Comparison of ENCODE assay signal across 14 cellular contexts in the genomic region with DNA sequence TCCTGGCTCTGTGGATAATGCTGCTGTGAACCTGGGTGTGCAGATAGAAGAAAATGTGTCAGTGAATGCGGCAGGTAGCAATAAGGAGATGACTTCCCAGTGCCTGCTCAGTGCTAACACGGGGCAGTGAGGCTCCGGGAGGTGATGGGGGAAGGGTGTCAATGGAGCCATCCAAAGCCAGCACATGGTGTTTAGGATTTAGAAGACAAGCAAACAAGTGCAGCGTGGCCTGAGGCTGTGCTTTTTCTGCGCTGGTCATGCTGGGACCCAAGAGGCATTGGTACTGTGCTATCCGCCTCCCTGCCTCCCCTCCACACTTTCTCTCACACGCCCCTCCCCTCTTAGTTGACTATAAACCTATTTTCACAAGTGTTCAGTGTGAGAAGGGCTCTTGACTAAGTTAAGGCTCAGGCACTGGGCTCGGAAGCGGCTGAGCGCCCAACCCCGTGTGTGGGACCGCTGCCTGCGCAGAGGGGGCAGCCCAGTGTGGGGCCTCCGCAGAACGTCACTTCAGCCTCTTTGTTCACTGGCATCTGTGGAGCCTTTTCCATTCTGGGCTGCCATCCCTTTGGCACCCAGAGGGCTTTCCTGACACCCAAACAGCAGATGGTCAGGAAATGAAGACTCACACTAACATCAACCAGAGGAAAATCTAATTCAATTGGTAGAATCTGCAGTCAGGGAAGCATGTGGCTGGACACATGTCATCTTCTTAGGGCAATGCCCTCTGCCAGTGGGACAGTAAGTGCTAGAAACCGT. TPM values are rescaled to one million over a fixed set of nuclear protein-coding genes. Genes with fewer than 3 reads are reported as not detected.
A peak's percentile ranks its signal among the peaks of the same experiment; 100 is the strongest.
DNase-seq lines count a peak whose midpoint lies in the region; ATAC-seq and TF ChIP-seq lines count a peak whose summit lies in the region.
"Had no signal": no experiment of that assay in that cellular context is flagged by ENCODE, and none has a peak within 500 bp of the region (broad histone marks: within the 10 kb centered on the region; RNA-seq: fewer than 3 reads in every experiment).

No MANE protein-coding gene starts in this region.

- no peak for ATAC-seq in GM19452 (IDR thresholded peaks at IDR 0.05; ENCODE audit: unreplicated experiment)

- H3K9ac ChIP-seq in OCI-LY3 (ENCODE audit: low read length) = no peak overlapping the region

- no peak overlapping the region for H2AFZ ChIP-seq in OCI-LY3 (ENCODE audit: low read depth, low read length)

- TF ChIP-seq CTCF in OCI-LY3 (IDR thresholded peaks at IDR 0.05; ENCODE audit: low read depth, low read length) = no peak

- no peaks in the 10 kb centered on the region for H3K27me3 Mint-ChIP-seq in activated naive CD4-positive, alpha-beta T cell treated with anti-CD3 and anti-CD28 coated beads for 36 hours (ENCODE audit: low read depth)
- H3K27me3 Mint-ChIP-seq: stimulated activated memory B cell treated with anti-CD40 and anti-IgM and Interleukin-4, amounts not matched to agents 10 μg/mL and 1 μg/mL and 100 μg/mL, for 72 hours had no signal

- peaks cover 3% of the 10 kb centered on the region; the same call in 1 of the 2 replicates for H3K27me3 ChIP-seq in OCI-LY3 (ENCODE audit: low read depth, low read length)

- DNase-seq in activated naive CD4-positive, alpha-beta T cell treated with anti-CD3 and anti-CD28 coated beads for 36 hours = no peak
- DNase-seq in activated naive CD4-positive, alpha-beta T cell treated with Interleukin-2 at 50 U/mL for 16 hours = no peak
- DNase-seq in hippocampal formation (lab: John Stamatoyannopoulos, UW) (peak; percentile 65 to 86), superior temporal gyrus (ENCODE audit: extremely low spot score) (peak; percentile 84), ureter (ENCODE audit: low spot score) (no peak), SK-N-DZ (ENCODE audit: low spot score) (no peak)
- DNase-seq: DND-41; effector CD4-positive, alpha-beta T cell; retina; Right ventricle myocardium superior had no signal

- peaks cover 2% of the 10 kb centered on the region for H3K36me3 Mint-ChIP-seq in activated naive CD4-positive, alpha-beta T cell treated with anti-CD3 and anti-CD28 coated beads for 36 hours (ENCODE audit: low read depth)
- H3K36me3 Mint-ChIP-seq: stimulated activated memory B cell treated with anti-CD40 and anti-IgM and Interleukin-4, amounts not matched to agents 10 μg/mL and 1 μg/mL and 100 μg/mL, for 72 hours had no signal

- peak overlapping the region; percentile 40 for H3K4me2 ChIP-seq in OCI-LY3 (ENCODE audit: low read length)

- H3K4me1 Mint-ChIP-seq in activated naive CD4-positive, alpha-beta T cell treated with anti-CD3 and anti-CD28 coated beads for 36 hours (ENCODE audit: low read depth) = peaks cover 20% of the 10 kb centered on the region

- no peak overlapping the region for H3K4me3 Mint-ChIP-seq in activated naive CD4-positive, alpha-beta T cell treated with anti-CD3 and anti-CD28 coated beads for 36 hours
- H3K4me3 Mint-ChIP-seq: stimulated activated memory B cell treated with anti-CD40 and anti-IgM and Interleukin-4, amounts not matched to agents 10 μg/mL and 1 μg/mL and 100 μg/mL, for 72 hours had no signal

- H4K20me1 ChIP-seq in OCI-LY3 (ENCODE audit: insufficient read depth, low read length) = no peaks in the 10 kb centered on the region

- peak overlapping the region; percentile 65 for H3K27ac Mint-ChIP-seq in activated naive CD4-positive, alpha-beta T cell treated with anti-CD3 and anti-CD28 coated beads for 36 hours
- H3K27ac Mint-ChIP-seq: stimulated activated memory B cell treated with anti-CD40 and anti-IgM and Interleukin-4, amounts not matched to agents 10 μg/mL and 1 μg/mL and 100 μg/mL, for 72 hours had no signal

- H3K9me3 ChIP-seq in OCI-LY3 (ENCODE audit: insufficient read depth, low read length) = 0 out of 2 replicates have a peak, but pooled peaks cover 3% of the 10 kb centered on the region

- no peaks in the 10 kb centered on the region for H3K36me3 ChIP-seq in OCI-LY3 (replicated peaks; ENCODE audit: low read depth, low read length)

- CTCF ChIA-PET in activated naive CD4-positive, alpha-beta T cell treated with anti-CD3 and anti-CD28 coated beads for 36 hours (lab: Charles Lee) = interaction anchor here (1.0 to 2.9 kb wide), 5 partner anchors 14 to 411 kb away, joined by 3 to 8 read pairs (median 4); no protein-coding TSS in a partner anchor

- 0 out of 2 replicates have a peak overlapping the region, but pooled peaks have one; percentile 36 for H3K27ac ChIP-seq in OCI-LY3 (ENCODE audit: low read length)

- peaks cover 3% of the 10 kb centered on the region for H3K9me3 Mint-ChIP-seq in activated naive CD4-positive, alpha-beta T cell treated with anti-CD3 and anti-CD28 coated beads for 36 hours
- H3K9me3 Mint-ChIP-seq: stimulated activated memory B cell treated with anti-CD40 and anti-IgM and Interleukin-4, amounts not matched to agents 10 μg/mL and 1 μg/mL and 100 μg/mL, for 72 hours had no signal

- no peak overlapping the region for H3K4me3 ChIP-seq in OCI-LY3 (ENCODE audit: low read length)
- H3K4me3 ChIP-seq: GM12878 had no signal

- peaks cover 28% of the 10 kb centered on the region for H3K4me1 ChIP-seq in OCI-LY3 (ENCODE audit: low read length)

- no peaks in the 10 kb centered on the region for H3K79me2 ChIP-seq in OCI-LY3 (ENCODE audit: low read length)

- intact Hi-C loops in activated naive CD4-positive, alpha-beta T cell treated with anti-CD3 and anti-CD28 coated beads for 36 hours (cut with micrococcal nuclease) = loop anchor here (1.0 to 10.0 kb wide), 5 partner anchors 10 to 799 kb away; a partner anchor contains a TSS

RNA-seq across cellular contexts. Expression of a gene that starts 21.8 kb away (rescaled TPM):
- total RNA-seq in activated naive CD4-positive, alpha-beta T cell treated with anti-CD3 and anti-CD28 coated beads for 36 hours = 10 to 100 TPM; 93.9 to 96.9 TPM
- 32.1 TPM for total RNA-seq in ureter
- 9.9 and 12.7 TPM in 2 replicates for polyA plus RNA-seq in SK-N-DZ (2014; cell fraction: cytosol; rRNA removed)
- polyA plus RNA-seq in SK-N-DZ (2014; cell fraction: nucleus; rRNA removed) = 5.5 and 6.9 TPM in 2 replicates

RNA-seq across cellular contexts. Expression of a gene that starts 28.0 kb away (rescaled TPM):
- total RNA-seq in activated naive CD4-positive, alpha-beta T cell treated with anti-CD3 and anti-CD28 coated beads for 36 hours = 1 to 10 TPM; 5.2 to 5.8 TPM
- total RNA-seq in ureter = 40.0 TPM
- polyA plus RNA-seq in SK-N-DZ (2014; cell fraction: cytosol; rRNA removed) = 13.0 and 30.9 TPM in 2 replicates
- 28.0 and 59.2 TPM in 2 replicates for polyA plus RNA-seq in SK-N-DZ (2014; cell fraction: nucleus; rRNA removed)
- polyA plus RNA-seq: GM12878 had no signal

RNA-seq across cellular contexts. Expression of a gene that starts 59.9 kb away (rescaled TPM):
- total RNA-seq in activated naive CD4-positive, alpha-beta T cell treated with anti-CD3 and anti-CD28 coated beads for 36 hours = 10 to 100 TPM; 51.4 to 52.0 TPM
- total RNA-seq in ureter = 31.3 TPM
- polyA plus RNA-seq in SK-N-DZ (2014; cell fraction: cytosol; rRNA removed) = 16.7 and 29.0 TPM in 2 replicates
- 28.9 and 39.7 TPM in 2 replicates for polyA plus RNA-seq in SK-N-DZ (2014; cell fraction: nucleus; rRNA removed)

Comparison
In these comparisons a context has a peak if more than half of its experiments do, and no peak if none do; other contexts are left out.
1. DNase-seq: peak in hippocampal formation (2 of 2) and superior temporal gyrus (single experiment); none in activated naive CD4-positive, alpha-beta T cell treated with anti-CD3 and anti-CD28 coated beads for 36 hours (single experiment), activated naive CD4-positive, alpha-beta T cell treated with Interleukin-2 at 50 U/mL for 16 hours (single experiment), ureter (single experiment) and SK-N-DZ (single experiment).